In genomic region chr7:29255199-29255838, GRCh38 we compare ENCODE assay signal across 22 cellular contexts.
A peak's percentile ranks its signal among the peaks of the same experiment; 100 is the strongest.
DNase-seq lines count a peak whose midpoint lies in the region; ATAC-seq and TF ChIP-seq lines count a peak whose summit lies in the region.
"Had no signal": no experiment of that assay in that cellular context is flagged by ENCODE, and none has a peak within 500 bp of the region (broad histone marks: within the 10 kb centered on the region; RNA-seq: fewer than 3 reads in every experiment).

No MANE protein-coding gene starts in this region.

- no peak overlapping the region for H3K4me3 ChIP-seq in LNCaP clone FGC (ENCODE audit: low read depth, low read length)
- no peak overlapping the region for H3K4me3 ChIP-seq in heart right ventricle
- H3K4me3 ChIP-seq in trophoblast cell (ENCODE audit: low read depth, low read length) = no peak overlapping the region
- H3K4me3 ChIP-seq in MG63 = no peak overlapping the region
- H3K4me3 ChIP-seq: gastroesophageal sphincter, lung, spleen, thoracic aorta had no signal

- H3K4me1 ChIP-seq in heart right ventricle (peaks cover 0 to 41% (median 19%) of the 10 kb centered on the region in 9 donors), trophoblast cell (ENCODE audit: control insufficient read depth in 1 of 2, insufficient read depth in 2 of 2, low read length in 2 of 2) (peaks cover 5 to 13% of the 10 kb centered on the region in 2 experiments)
- H3K4me1 ChIP-seq: gastroesophageal sphincter had no signal

- ATAC-seq in heart right ventricle (peak; percentile 36 to 76 (median 53)), HG02571 (IDR thresholded peaks at IDR 0.05; ENCODE audit: unreplicated experiment) (no peak)
- ATAC-seq: gastroesophageal sphincter had no signal

- H3K79me1 ChIP-seq in trophoblast cell (ENCODE audit: low read length) = peaks cover 10% of the 10 kb centered on the region

- peak overlapping the region; percentile 20 for H4K91ac ChIP-seq in trophoblast cell (ENCODE audit: low read depth, low read length)

- H4K12ac ChIP-seq in trophoblast cell (ENCODE audit: low read depth, low read length) = peak overlapping the region; percentile 47

- no peak overlapping the region for H2AFZ ChIP-seq in trophoblast cell (ENCODE audit: insufficient read depth, low read length, poor library complexity)

- H3K27me3 ChIP-seq in heart right ventricle (no peaks in the 10 kb centered on the region), trophoblast cell (ENCODE audit: insufficient read depth, low read length) (no peaks in the 10 kb centered on the region), MG63 (no peaks in the 10 kb centered on the region)
- H3K27me3 ChIP-seq: gastroesophageal sphincter, spleen had no signal

- H2BK5ac ChIP-seq in trophoblast cell (ENCODE audit: low read depth, low read length, poor library complexity) = no peak overlapping the region

- no peaks in the 10 kb centered on the region for H3K79me2 ChIP-seq in trophoblast cell (ENCODE audit: control insufficient read depth, insufficient read depth, low read length, poor library complexity)

- no peaks in the 10 kb centered on the region for H3K9me3 ChIP-seq in heart right ventricle
- H3K9me3 ChIP-seq in trophoblast cell (ENCODE audit: insufficient read depth, low read depth, low read length) = no peaks in the 10 kb centered on the region
- no peaks in the 10 kb centered on the region for H3K9me3 ChIP-seq in MG63
- H3K9me3 ChIP-seq: gastroesophageal sphincter, spleen, thoracic aorta had no signal

- H2AK5ac ChIP-seq in trophoblast cell (ENCODE audit: low read length) = no peak overlapping the region

- peak overlapping the region; percentile 34 for H2BK120ac ChIP-seq in trophoblast cell (ENCODE audit: insufficient read depth, low read length, poor library complexity)

- no peak overlapping the region for H3K23ac ChIP-seq in trophoblast cell (ENCODE audit: low read length)

- DNase-seq in LNCaP clone FGC (ENCODE audit: low read depth) (peak; percentile 19), SK-N-DZ (ENCODE audit: low spot score) (peak; percentile 31), heart right ventricle (no peak), trophoblast cell (peak in 1 of 2 donors; percentile 6), SHP77 treated with DMSO at 0.1 percent for 48 hours (lab: John Stamatoyannopoulos, UW) (no peak), NK-92 (lab: John Stamatoyannopoulos, UW; ENCODE audit: unreplicated experiment) (no peak), MG63 (no peak)
- DNase-seq: activated CD8-positive, alpha-beta T cell treated with anti-CD3 and anti-CD28 coated beads for 36 hours; activated naive CD4-positive, alpha-beta T cell treated with anti-CD3 and anti-CD28 coated beads, Interleukin-2, amount 50 U/mL, for 16 hours; activated T-cell treated with anti-CD3 and anti-CD28 coated beads, Interleukin-2, amount 50 U/mL, for 24 hours; cortex of kidney; DMS 273 treated with DMSO at 0.1 percent for 48 hours; naive B cell; NCI-H1694 treated with DMSO at 0.1 percent for 48 hours; NCI-H345; NK-92 treated with Interleukin-12 subunit alpha and Interleukin-12 subunit beta, amount 100 ng/mL, for 24 hours; spleen had no signal

- H3K27ac ChIP-seq in heart right ventricle (peak overlapping the region in 3 of 10 donors; percentile 21 to 35 (median 24)), trophoblast cell (ENCODE audit: low read depth, low read length) (peak overlapping the region; percentile 59)
- H3K27ac ChIP-seq: epithelial cell of prostate, gastroesophageal sphincter, spleen, thoracic aorta had no signal

- H4K8ac ChIP-seq in trophoblast cell (ENCODE audit: low read depth, low read length) = no peak overlapping the region

- H3K4me2 ChIP-seq in trophoblast cell (ENCODE audit: low read length) = no peak overlapping the region

- peak overlapping the region; percentile 16 for H3K4ac ChIP-seq in trophoblast cell (ENCODE audit: low read depth, low read length)

- peak overlapping the region; percentile 48 for H3K18ac ChIP-seq in trophoblast cell (ENCODE audit: low read length)

- WGBS in heart right ventricle, 2 donors = 58 to 63% methylated on average over 6 of the region's 6 CpGs
- no CpG with 5 or more reads among the region's 6 CpGs for WGBS in trophoblast cell (ENCODE audit: extremely low coverage, insufficient coverage, insufficient read length)

- TF ChIP-seq CTCF in LNCaP clone FGC (IDR thresholded peaks at IDR 0.05; ENCODE audit: control insufficient read depth, extremely low read depth, insufficient read depth) (no peak), heart right ventricle (IDR thresholded peaks at IDR 0.05) (no peak)

- H3K36me3 ChIP-seq in heart right ventricle = no peaks in the 10 kb centered on the region
- peaks cover 7 to 8% of the 10 kb centered on the region in 2 experiments for H3K36me3 ChIP-seq in trophoblast cell (ENCODE audit: control insufficient read depth in 1 of 2, insufficient read depth in 2 of 2, low read length in 2 of 2)
- H3K36me3 ChIP-seq in MG63 = no peaks in the 10 kb centered on the region
- H3K36me3 ChIP-seq: gastroesophageal sphincter, spleen, thoracic aorta had no signal

- intact Hi-C loops in heart right ventricle (cut with DNase I) = no loop called here

- H2BK12ac ChIP-seq in trophoblast cell (ENCODE audit: low read length) = no peak overlapping the region

- H3K14ac ChIP-seq in trophoblast cell (ENCODE audit: low read length) = no peak overlapping the region

- H3K9ac ChIP-seq in trophoblast cell (ENCODE audit: low read length) = no peak overlapping the region

Comparison
In these comparisons a context has a peak if more than half of its experiments do, and no peak if none do; other contexts are left out.
1. DNase-seq: peak in LNCaP clone FGC (single experiment) and SK-N-DZ (single experiment); none in heart right ventricle (0 of 2), SHP77 treated with DMSO at 0.1 percent for 48 hours (single experiment), NK-92 (single experiment) and MG63 (single experiment).